17 cellular contexts compared by ENCODE assay signal in the genomic region with DNA sequence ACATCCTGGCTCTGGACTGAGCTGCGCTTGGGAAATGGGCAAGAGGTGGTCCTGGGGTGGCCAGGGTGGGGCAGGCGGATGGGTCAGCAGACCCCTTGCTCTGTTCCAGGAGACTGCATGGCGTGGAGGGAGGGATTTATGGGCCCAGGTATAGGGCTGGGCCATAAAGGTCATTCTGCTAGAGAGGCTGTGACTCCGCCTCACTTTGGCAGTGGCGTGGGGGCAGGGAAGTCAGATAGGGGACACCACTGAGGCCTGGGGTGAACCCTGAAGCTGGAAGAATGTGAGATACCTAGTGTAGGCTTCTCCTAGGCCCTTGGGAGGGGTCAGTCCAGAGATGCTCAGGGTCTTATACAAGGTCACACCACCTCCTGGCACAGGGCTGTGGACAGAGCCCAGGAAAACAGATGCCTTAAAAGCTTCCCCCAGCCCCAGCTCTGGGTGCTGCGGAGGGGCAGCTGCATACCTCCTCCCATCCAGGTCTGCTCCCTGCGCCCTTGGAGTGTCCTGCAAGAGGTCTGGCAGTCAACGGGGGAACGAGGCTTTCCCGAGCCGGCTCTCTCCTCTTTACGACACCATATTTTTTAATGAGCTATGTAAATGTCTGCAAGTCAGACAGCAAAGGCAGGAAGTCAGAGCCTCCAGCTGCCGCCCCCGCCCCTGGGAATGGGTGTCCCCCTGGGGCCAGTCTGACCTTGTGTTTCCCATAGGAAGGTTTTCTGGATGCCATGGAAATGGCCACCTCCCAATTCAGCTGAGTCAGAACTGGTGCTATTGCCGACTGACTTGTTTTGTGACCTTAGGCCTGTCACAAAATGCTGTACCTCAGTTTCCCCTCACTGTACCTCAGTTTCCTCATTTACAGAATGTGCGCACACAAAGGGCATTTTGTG. TPM values are rescaled to one million over a fixed set of nuclear protein-coding genes. Genes with fewer than 3 reads are reported as not detected.
A peak's percentile ranks its signal among the peaks of the same experiment; 100 is the strongest.
DNase-seq lines count a peak whose midpoint lies in the region; ATAC-seq, FAIRE-seq and TF ChIP-seq lines count a peak whose summit lies in the region.
"Had no signal": no experiment of that assay in that cellular context is flagged by ENCODE, and none has a peak within 500 bp of the region (broad histone marks: within the 10 kb centered on the region; RNA-seq: fewer than 3 reads in every experiment).

No MANE protein-coding gene starts in this region.

- H3K4me1 Mint-ChIP-seq in endothelial cell (ENCODE audit: unreplicated experiment) (peaks cover 11% of the 10 kb centered on the region), neural crest cell (peaks cover 81% of the 10 kb centered on the region)

- FAIRE-seq in GM12891 (lab: Jason Lieb, UNC): no peak
- FAIRE-seq: islet of Langerhans had no signal

- TF ChIP-seq POLR2A in GM12891 (IDR thresholded peaks at IDR 0.05; ENCODE audit: low read depth, low read length): no peak

- H3K4me3 Mint-ChIP-seq in endothelial cell (ENCODE audit: unreplicated experiment): no peak overlapping the region
- H3K4me3 Mint-ChIP-seq in neural crest cell: peak overlapping the region; percentile 60
- H3K4me3 Mint-ChIP-seq: activated naive CD8-positive, alpha-beta T cell treated with anti-CD3 and anti-CD28 coated beads, Interleukin-2, amount 10 ng/mL, durations not matched to agents 7 days and 5 days; CD4-positive, alpha-beta T cell; naive thymus-derived CD8-positive, alpha-beta T cell had no signal

- H3K36me3 Mint-ChIP-seq in endothelial cell (ENCODE audit: low read depth, unreplicated experiment) (peaks cover 3% of the 10 kb centered on the region), neural crest cell (ENCODE audit: low read depth) (no peaks in the 10 kb centered on the region)
- H3K36me3 Mint-ChIP-seq: activated naive CD8-positive, alpha-beta T cell treated with anti-CD3 and anti-CD28 coated beads, Interleukin-2, amount 10 ng/mL, durations not matched to agents 7 days and 5 days; naive thymus-derived CD8-positive, alpha-beta T cell had no signal

- in situ Hi-C loops in ACHN (cut with HindIII; ENCODE audit: low pct_ligation_motif_present, low pct_unique_long_range_greater_than_20kb, low sequenced_read_pairs): no loop called here

- H3K27me3 Mint-ChIP-seq in endothelial cell (ENCODE audit: unreplicated experiment): peaks cover 12% of the 10 kb centered on the region
- no peaks in the 10 kb centered on the region for H3K27me3 Mint-ChIP-seq in neural crest cell (ENCODE audit: low read depth)

- H3K27ac Mint-ChIP-seq in endothelial cell (ENCODE audit: unreplicated experiment): peak overlapping the region; percentile 30
- no peak overlapping the region for H3K27ac Mint-ChIP-seq in neural crest cell (ENCODE audit: unreplicated experiment)
- H3K27ac Mint-ChIP-seq: activated naive CD8-positive, alpha-beta T cell treated with anti-CD3 and anti-CD28 coated beads, Interleukin-2, amount 10 ng/mL, durations not matched to agents 7 days and 5 days; CD4-positive, alpha-beta T cell had no signal

- DNase-seq in ELF-1 (ENCODE audit: low read depth, low spot score): peak; percentile 70
- peak; percentile 65 for DNase-seq in NCI-H69 (lab: John Stamatoyannopoulos, UW)
- no peak for DNase-seq in endothelial cell (ENCODE audit: low spot score)
- DNase-seq in neural crest cell (ENCODE audit: low read depth, low spot score): no peak
- DNase-seq in GM12891 (ENCODE audit: insufficient read length, low spot score): no peak
- no peak for DNase-seq in stimulated activated CD4-positive, alpha-beta T cell treated with anti-CD3 and anti-CD28 coated beads, Interleukin-2, amount 100 ng/mL, for 48 hours
- DNase-seq in ACHN: no peak
- DNase-seq: activated CD4-positive, CD25-positive, alpha-beta regulatory T cell; activated naive CD8-positive, alpha-beta T cell treated with anti-CD3 and anti-CD28 coated beads, Interleukin-2, amount 10 ng/mL, durations not matched to agents 7 days and 5 days; CD4-positive, alpha-beta T cell; cortex of kidney; naive thymus-derived CD8-positive, alpha-beta T cell; NCI-H2029; sigmoid colon; stimulated activated naive CD8-positive, alpha-beta T cell treated with anti-CD3 and anti-CD28 coated beads, Interleukin-15, Interleukin-2, amounts not matched to agents 100 U/mL and 50 U/mL, for 24 hours had no signal

- no peak for ATAC-seq in HG03175 (IDR thresholded peaks at IDR 0.05; ENCODE audit: unreplicated experiment)
- ATAC-seq: naive thymus-derived CD8-positive, alpha-beta T cell; stimulated activated naive CD8-positive, alpha-beta T cell treated with anti-CD3 and anti-CD28 coated beads, Interleukin-15, Interleukin-2, amounts not matched to agents 100 U/mL and 50 U/mL, for 24 hours had no signal

- TF ChIP-seq CTCF in endothelial cell (IDR thresholded peaks at IDR 0.05; ENCODE audit: unreplicated experiment) (no peak), neural crest cell (conservative IDR thresholded peaks at IDR 0.05) (no peak)

- H3K9me3 Mint-ChIP-seq in endothelial cell (ENCODE audit: unreplicated experiment) (no peaks in the 10 kb centered on the region), neural crest cell (no peaks in the 10 kb centered on the region)
- H3K9me3 Mint-ChIP-seq: activated naive CD8-positive, alpha-beta T cell treated with anti-CD3 and anti-CD28 coated beads, Interleukin-2, amount 10 ng/mL, durations not matched to agents 7 days and 5 days; CD4-positive, alpha-beta T cell; naive thymus-derived CD8-positive, alpha-beta T cell had no signal

TF ChIP-seq in GM12891, 5 proteins besides CTCF, POLR2A, EP300 and RAD21:
- TF ChIP-seq PAX5 (IDR thresholded peaks at IDR 0.05; ENCODE audit: insufficient read depth, low read length, severe bottlenecking) (no peak), POU2F2 (IDR thresholded peaks at IDR 0.05; ENCODE audit: low read depth, low read length) (no peak), TAF1 (IDR thresholded peaks at IDR 0.05; ENCODE audit: low read depth, low read length) (no peak), POLR2AphosphoS5 (IDR thresholded peaks at IDR 0.05; ENCODE audit: low read depth, low read length) (no peak), SPI1 (IDR thresholded peaks at IDR 0.05; ENCODE audit: low read depth, low read length) (no peak)
TF ChIP-seq in GM12891: peak in this region for 0.

RNA-seq across cellular contexts. Expression of a gene that starts 26.3 kb away (rescaled TPM):
- total RNA-seq in endothelial cell (ENCODE audit: unreplicated experiment) (18.8 TPM), neural crest cell (31.0 and 36.8 TPM in 2 replicates)
- 0.17 TPM for polyA plus RNA-seq in GM12891 (2012; ENCODE audit: low read depth, missing spikeins)
- total RNA-seq: activated naive CD8-positive, alpha-beta T cell treated with anti-CD3 and anti-CD28 coated beads, Interleukin-2, amount 10 ng/mL, durations not matched to agents 7 days and 5 days; CD4-positive, alpha-beta T cell; naive thymus-derived CD8-positive, alpha-beta T cell had no signal
- polyA plus RNA-seq: naive thymus-derived CD8-positive, alpha-beta T cell had no signal

Comparison
In these comparisons a context has a peak if more than half of its experiments do, and no peak if none do; other contexts are left out.
1. DNase-seq: peak in ELF-1 (single experiment) and NCI-H69 (single experiment); none in endothelial cell (single experiment), neural crest cell (single experiment), GM12891 (single experiment), stimulated activated CD4-positive, alpha-beta T cell treated with anti-CD3 and anti-CD28 coated beads, Interleukin-2, amount 100 ng/mL, for 48 hours (0 of 2) and ACHN (single experiment).